27 cellular contexts compared by ENCODE assay signal in the genomic region with DNA sequence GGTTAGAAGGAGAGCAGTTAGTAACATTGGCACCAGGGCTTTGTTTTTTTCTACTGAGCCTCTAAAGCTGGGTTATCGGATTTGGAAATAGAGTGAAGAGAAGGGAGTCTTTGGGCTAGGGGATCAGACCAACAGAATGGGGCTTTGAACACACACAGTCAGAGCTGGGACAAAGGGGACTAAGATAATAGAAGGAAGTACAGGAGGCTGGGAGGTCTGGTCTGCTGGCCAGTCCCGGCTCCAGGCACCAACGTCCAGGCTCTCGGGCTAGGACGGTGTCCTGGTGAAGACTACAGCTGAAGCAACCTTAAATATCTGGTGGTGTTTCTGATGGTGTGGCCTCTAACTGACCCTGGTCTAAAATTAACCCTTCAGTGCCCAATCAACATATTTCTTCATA. TPM values are rescaled to one million over a fixed set of nuclear protein-coding genes. Genes with fewer than 3 reads are reported as not detected.
A peak's percentile ranks its signal among the peaks of the same experiment; 100 is the strongest.
DNase-seq lines count a peak whose midpoint lies in the region; ATAC-seq, FAIRE-seq and TF ChIP-seq lines count a peak whose summit lies in the region.
"Had no signal": no experiment of that assay in that cellular context is flagged by ENCODE, and none has a peak within 500 bp of the region (broad histone marks: within the 10 kb centered on the region; RNA-seq: fewer than 3 reads in every experiment).

No MANE protein-coding gene starts in this region.

- WGBS in trophoblast cell (ENCODE audit: extremely low coverage, insufficient coverage, insufficient read length): no CpG with 5 or more reads among the region's 5 CpGs

- H3K4me2 ChIP-seq in endothelial cell of umbilical vein (ENCODE audit: insufficient read depth, low read length): no peak overlapping the region
- H3K4me2 ChIP-seq in trophoblast cell (ENCODE audit: low read length): no peak overlapping the region
- H3K4me2 ChIP-seq: A549; BLaER1 treated with 17β-estradiol and CSF1 and Interleukin-3, amounts not matched to agents 10 nM and 100 nM; GM23338 had no signal

- peak; percentile 76 for DNase-seq in NCI-H82 (lab: John Stamatoyannopoulos, UW)
- DNase-seq in endothelial cell of umbilical vein (ENCODE audit: low read depth, low spot score): no peak
- DNase-seq in trophoblast cell: no peak
- DNase-seq in RCC 7860 (ENCODE audit: low spot score): no peak
- DNase-seq: AML-193; CD4-positive, alpha-beta T cell; DMS53; HFFc6; NCI-H1048; NCI-H1417; NCI-H1694; NCI-H2029 treated with DMSO at 0.1 percent for 48 hours; NCI-H446 treated with DMSO at 0.1 percent for 48 hours; NCI-H526; OCI-M1; Peyer's patch had no signal

- peaks cover 7 to 47% of the 10 kb centered on the region in 2 experiments for H3K36me3 ChIP-seq in endothelial cell of umbilical vein (ENCODE audit: control insufficient read depth in 2 of 2, extremely low read depth in 1 of 2, insufficient read depth in 2 of 2, low read length in 2 of 2)
- H3K36me3 ChIP-seq in trophoblast cell (ENCODE audit: control insufficient read depth in 1 of 2, insufficient read depth in 2 of 2, low read length in 2 of 2): no peaks in the 10 kb centered on the region
- H3K36me3 ChIP-seq: BLaER1 treated with 17β-estradiol and CSF1 and Interleukin-3, amounts not matched to agents 10 nM and 100 nM; HAP-1; Peyer's patch had no signal

- H3K4me1 ChIP-seq in endothelial cell of umbilical vein (ENCODE audit: control insufficient read depth, extremely low read depth, insufficient read depth, low read length): peaks cover 92% of the 10 kb centered on the region
- H3K4me1 ChIP-seq in trophoblast cell (ENCODE audit: control insufficient read depth in 1 of 2, insufficient read depth in 2 of 2, low read length in 2 of 2): peaks cover 0 to 3% of the 10 kb centered on the region in 2 experiments
- H3K4me1 ChIP-seq: BLaER1 treated with 17β-estradiol and CSF1 and Interleukin-3, amounts not matched to agents 10 nM and 100 nM; Peyer's patch had no signal

- no peak overlapping the region for H4K91ac ChIP-seq in trophoblast cell (ENCODE audit: low read depth, low read length)

- peak overlapping the region; percentile 21 for H2AK5ac ChIP-seq in trophoblast cell (ENCODE audit: low read length)

- H3K9me3 ChIP-seq in endothelial cell of umbilical vein (replicated peaks; ENCODE audit: control insufficient read depth, insufficient read depth, low read length) (no peaks in the 10 kb centered on the region), trophoblast cell (ENCODE audit: insufficient read depth, low read depth, low read length) (no peaks in the 10 kb centered on the region)
- H3K9me3 ChIP-seq: A549; BLaER1 treated with 17β-estradiol and CSF1 and Interleukin-3, amounts not matched to agents 10 nM and 100 nM; HAP-1; Peyer's patch had no signal

- H2AFZ ChIP-seq in endothelial cell of umbilical vein (ENCODE audit: low read depth, low read length) (no peak overlapping the region), trophoblast cell (ENCODE audit: insufficient read depth, low read length, poor library complexity) (no peak overlapping the region)
- H2AFZ ChIP-seq: GM23338 had no signal

- H3K79me2 ChIP-seq in endothelial cell of umbilical vein (ENCODE audit: control insufficient read depth, insufficient read depth, low read length): peaks cover 62% of the 10 kb centered on the region
- H3K79me2 ChIP-seq in trophoblast cell (ENCODE audit: control insufficient read depth, insufficient read depth, low read length, poor library complexity): no peaks in the 10 kb centered on the region

- no peak overlapping the region for H3K23ac ChIP-seq in trophoblast cell (ENCODE audit: low read length)

- no peak for TF ChIP-seq POLR2A in endothelial cell of umbilical vein (IDR thresholded peaks at IDR 0.05; ENCODE audit: low read depth, low read length)

- dilution Hi-C loops in endothelial cell of umbilical vein (cut with MboI; ENCODE audit: extremely low pct_ligation_motif_present, low sequenced_read_pairs): no loop called here

- CTCF ChIA-PET in endothelial cell of umbilical vein (lab: Charles Lee): interaction anchor here (1.0 kb wide), 1 partner anchor 358 kb away, joined by 3 read pairs; no protein-coding TSS in a partner anchor

- H3K4me3 ChIP-seq in endothelial cell of umbilical vein (replicated peaks in 1 of 3; ENCODE audit: insufficient read depth in 1 of 3, low read depth in 1 of 3, low read length in 3 of 3) (no peak overlapping the region), trophoblast cell (ENCODE audit: low read depth, low read length) (no peak overlapping the region)
- H3K4me3 ChIP-seq: A549; BLaER1 treated with 17β-estradiol and CSF1 and Interleukin-3, amounts not matched to agents 10 nM and 100 nM; GM12878; GM23338; HAP-1; Peyer's patch had no signal

- no peak overlapping the region for H2BK5ac ChIP-seq in trophoblast cell (ENCODE audit: low read depth, low read length, poor library complexity)

- H3K18ac ChIP-seq in trophoblast cell (ENCODE audit: low read length): no peak overlapping the region

- peak overlapping the region; percentile 72 for H2BK120ac ChIP-seq in trophoblast cell (ENCODE audit: insufficient read depth, low read length, poor library complexity)

- H3K4ac ChIP-seq in trophoblast cell (ENCODE audit: low read depth, low read length): no peak overlapping the region

- ATAC-seq in HG03045 (IDR thresholded peaks at IDR 0.05; ENCODE audit: unreplicated experiment) (no peak), HG02884 (IDR thresholded peaks at IDR 0.05; ENCODE audit: unreplicated experiment) (no peak), HG03095 (IDR thresholded peaks at IDR 0.05; ENCODE audit: unreplicated experiment) (no peak)
- ATAC-seq: A549, GM12878, GM23338, SK-N-SH treated with all-trans-retinoic acid at 6 μM for 48 hours had no signal

- H3K9me1 ChIP-seq in endothelial cell of umbilical vein (replicated peaks; ENCODE audit: control insufficient read depth, extremely low read depth, insufficient read depth, low read length): no peaks in the 10 kb centered on the region

- no peaks in the 10 kb centered on the region for H4K20me1 ChIP-seq in endothelial cell of umbilical vein (replicated peaks; ENCODE audit: control insufficient read depth, extremely low read depth, insufficient read depth, low read length)
- H4K20me1 ChIP-seq: BLaER1 treated with 17β-estradiol and CSF1 and Interleukin-3, amounts not matched to agents 10 nM and 100 nM had no signal

- intact Hi-C loops in endothelial cell of umbilical vein (cut with micrococcal nuclease): no loop called here

- POLR2A ChIA-PET in endothelial cell of umbilical vein (lab: Charles Lee): no interaction called here

- FAIRE-seq in endothelial cell of umbilical vein (lab: Jason Lieb, UNC) (no peak), RCC 7860 (lab: Jason Lieb, UNC) (no peak)
- FAIRE-seq: A549, G401.6, GM12878 had no signal

- no peak overlapping the region for H4K12ac ChIP-seq in trophoblast cell (ENCODE audit: low read depth, low read length)

- H3K9ac ChIP-seq in endothelial cell of umbilical vein (replicated peaks; ENCODE audit: extremely low read depth, insufficient read depth, low read length) (no peak overlapping the region), trophoblast cell (ENCODE audit: low read length) (no peak overlapping the region)
- H3K9ac ChIP-seq: BLaER1 treated with 17β-estradiol and CSF1 and Interleukin-3, amounts not matched to agents 10 nM and 100 nM had no signal

- H4K8ac ChIP-seq in trophoblast cell (ENCODE audit: low read depth, low read length): peak overlapping the region; percentile 38

- H3K27ac ChIP-seq in endothelial cell of umbilical vein (ENCODE audit: insufficient read depth, low read depth, low read length) (peak overlapping the region; percentile 6), trophoblast cell (ENCODE audit: low read depth, low read length) (no peak overlapping the region)
- H3K27ac ChIP-seq: A549; BLaER1 treated with 17β-estradiol and CSF1 and Interleukin-3, amounts not matched to agents 10 nM and 100 nM; HL-60; Peyer's patch had no signal

- TF ChIP-seq CTCF in endothelial cell of umbilical vein (IDR thresholded peaks at IDR 0.05; ENCODE audit: extremely low read depth in 1 of 2, insufficient read depth in 1 of 2, low read depth in 1 of 2, low read length in 2 of 2): no peak

- BruUV-seq in endothelial cell of umbilical vein (replicated peaks; lab: Mats Ljungman, UMichigan): no TSS peak

- no peaks in the 10 kb centered on the region for H3K79me1 ChIP-seq in trophoblast cell (ENCODE audit: low read length)

- H2BK12ac ChIP-seq in trophoblast cell (ENCODE audit: low read length): peak overlapping the region; percentile 58

- H3K14ac ChIP-seq in trophoblast cell (ENCODE audit: low read length): no peak overlapping the region

- H3K27me3 ChIP-seq in endothelial cell of umbilical vein (ENCODE audit: control insufficient read depth in 2 of 2, insufficient read depth in 2 of 2, low read length in 2 of 2) (no peaks in the 10 kb centered on the region), trophoblast cell (ENCODE audit: insufficient read depth, low read length) (no peaks in the 10 kb centered on the region)
- H3K27me3 ChIP-seq: BLaER1 treated with 17β-estradiol and CSF1 and Interleukin-3, amounts not matched to agents 10 nM and 100 nM; Peyer's patch had no signal

TF ChIP-seq in endothelial cell of umbilical vein, 7 proteins besides CTCF, POLR2A, EP300 and RAD21:
- TF ChIP-seq POLR2AphosphoS5 (IDR thresholded peaks at IDR 0.05; ENCODE audit: insufficient read depth, low read depth, low read length) (peak; percentile 59), MAX (IDR thresholded peaks at IDR 0.05; ENCODE audit: insufficient read depth, insufficient read length) (no peak)

RNA-seq across cellular contexts. Expression of gene HHIP, which starts 57.5 kb away (rescaled TPM):
- 971 and 1,052 TPM in 2 replicates for total RNA-seq in endothelial cell of umbilical vein
- 227 and 239 TPM in 2 replicates for polyA plus RNA-seq in endothelial cell of umbilical vein
- 227 and 244 TPM in 2 replicates for polyA plus RNA-seq in endothelial cell of umbilical vein (2011; cell fraction: cytosol; rRNA removed)
- polyA plus RNA-seq in endothelial cell of umbilical vein (2011; cell fraction: nucleus; rRNA removed): 361 and 391 TPM in 2 replicates
- 1,017 and 1,260 TPM in 2 replicates for polyA plus RNA-seq in endothelial cell of umbilical vein (2012)
- 352 and 386 TPM in 2 replicates for polyA minus RNA-seq in endothelial cell of umbilical vein
- polyA minus RNA-seq in endothelial cell of umbilical vein (2011; cell fraction: cytosol; rRNA and poly(A)+ RNA removed): not detected
- 852 and 882 TPM in 2 replicates for polyA minus RNA-seq in endothelial cell of umbilical vein (2011; cell fraction: nucleus; rRNA and poly(A)+ RNA removed)
- polyA plus RNA-seq in trophoblast cell (2013): 0.08 and 0.12 TPM in 2 replicates
- total RNA-seq: CD4-positive, alpha-beta T cell had no signal
